ENCODE assay signal across 25 cellular contexts in the genomic region with DNA sequence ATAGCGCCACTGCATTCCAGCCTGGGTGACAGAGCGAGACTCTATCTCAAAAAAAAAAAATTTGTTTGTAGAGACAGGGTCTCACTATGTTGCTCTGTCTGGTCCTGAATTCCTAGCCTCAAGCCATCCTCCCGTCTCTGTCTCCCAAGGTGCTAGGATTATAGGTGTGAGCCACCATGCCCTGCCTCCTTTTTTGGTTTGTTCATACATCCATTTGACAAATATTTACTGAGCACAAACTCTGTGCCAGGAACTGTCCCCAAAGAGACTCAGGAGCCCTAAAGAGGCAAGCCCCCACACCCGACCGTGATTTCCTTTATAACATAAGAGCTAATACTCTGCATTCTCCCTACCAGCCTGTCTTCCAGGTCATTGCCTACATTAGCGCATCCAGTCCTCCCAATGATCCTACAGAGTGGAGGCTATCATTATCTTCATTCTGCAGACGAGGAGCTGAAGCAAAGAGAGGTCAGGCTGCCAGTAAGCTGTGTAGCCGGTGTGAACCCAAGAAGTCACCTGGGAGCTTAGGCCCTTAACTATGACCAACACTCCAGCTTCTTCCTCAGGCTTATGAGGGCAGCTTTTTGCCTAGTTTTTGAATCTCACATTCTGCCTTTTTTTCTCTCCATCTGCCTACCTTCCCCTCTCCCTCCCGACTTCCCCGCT. TPM values are rescaled to one million over a fixed set of nuclear protein-coding genes. Genes with fewer than 3 reads are reported as not detected.
DNase-seq lines count a peak whose midpoint lies in the region; ATAC-seq and TF ChIP-seq lines count a peak whose summit lies in the region.
"Had no signal": no experiment of that assay in that cellular context is flagged by ENCODE, and none has a peak within 500 bp of the region (broad histone marks: within the 10 kb centered on the region; RNA-seq: fewer than 3 reads in every experiment).

No MANE protein-coding gene starts in this region.

- H3K4me3 Mint-ChIP-seq in MCF 10A (ENCODE audit: unreplicated experiment) = no peak overlapping the region
- H3K4me3 Mint-ChIP-seq in WTC11 = no peak overlapping the region
- no peak overlapping the region for H3K4me3 Mint-ChIP-seq in nephron
- H3K4me3 Mint-ChIP-seq in naive thymus-derived CD8-positive, alpha-beta T cell = no peak overlapping the region
- H3K4me3 Mint-ChIP-seq: activated CD4-positive, alpha-beta memory T cell treated with anti-CD3 and anti-CD28 coated beads, Interleukin-2, amount 10 ng/mL, durations not matched to agents 7 days and 5 days; activated naive CD4-positive, alpha-beta T cell treated with anti-CD3 and anti-CD28 coated beads, Interleukin-2, amount 10 ng/mL, durations not matched to agents 7 days and 5 days; GM23338 had no signal

- H3K36me3 Mint-ChIP-seq in MCF 10A (ENCODE audit: insufficient read depth, unreplicated experiment) (peaks cover 7% of the 10 kb centered on the region), WTC11 (no peaks in the 10 kb centered on the region), nephron (ENCODE audit: low read depth) (no peaks in the 10 kb centered on the region)
- H3K36me3 Mint-ChIP-seq in naive thymus-derived CD8-positive, alpha-beta T cell = no peaks in the 10 kb centered on the region
- H3K36me3 Mint-ChIP-seq: activated naive CD4-positive, alpha-beta T cell treated with anti-CD3 and anti-CD28 coated beads, Interleukin-2, amount 10 ng/mL, durations not matched to agents 7 days and 5 days had no signal

- dilution Hi-C loops in mammary epithelial cell (cut with HindIII; ENCODE audit: low sequenced_read_pairs) = no loop called here

- H3K27ac ChIP-seq in mammary epithelial cell (ENCODE audit: insufficient read depth, low read depth, low read length) = no peak overlapping the region
- no peak overlapping the region for H3K27ac ChIP-seq in coronary artery
- H3K27ac ChIP-seq: SJCRH30, VCaP had no signal

- POLR2A ChIA-PET in MCF 10A (lab: Yijun Ruan, JAX) (no interaction called here), WTC11 (lab: Charles Lee) (interaction anchor here (0.7 kb wide), 1 partner anchor 99 kb away, joined by 4 read pairs; no protein-coding TSS in a partner anchor)
- POLR2A ChIA-PET in naive thymus-derived CD8-positive, alpha-beta T cell (lab: Charles Lee) = interaction anchor here (0.8 kb wide), 1 partner anchor 20 kb away, joined by 3 read pairs; a partner anchor contains a TSS

- H3K4me2 ChIP-seq in mammary epithelial cell (ENCODE audit: insufficient read depth, low read depth, low read length) = no peak overlapping the region
- H3K4me2 ChIP-seq: GM23338 had no signal

- WGBS in mammary epithelial cell (ENCODE audit: low coverage, missing lambda C conversion rate) = 97% methylated on average over 8 of the region's 10 CpGs

- no peaks in the 10 kb centered on the region for H3K27me3 ChIP-seq in mammary epithelial cell (ENCODE audit: insufficient read depth, low read length)
- H3K27me3 ChIP-seq: SJCRH30 had no signal

- CTCF ChIA-PET in MCF 10A (lab: Yijun Ruan, JAX) (interaction anchor here (0.5 to 3.3 kb wide), 8 partner anchors 9 to 124 kb away, joined by 3 to 22 read pairs (median 4); a partner anchor contains a TSS), mammary epithelial cell (lab: Charles Lee; ENCODE audit: low non-redundant PET) (no interaction called here), WTC11 (lab: Charles Lee) (interaction anchor here (0.9 to 3.1 kb wide), 4 partner anchors 20 to 304 kb away, joined by 3 to 17 read pairs (median 4); a partner anchor contains a TSS)

- no peaks in the 10 kb centered on the region for H3K9me3 ChIP-seq in mammary epithelial cell (replicated peaks; ENCODE audit: insufficient read depth, low read length)
- H3K9me3 ChIP-seq: SJCRH30 had no signal

- H3K27ac Mint-ChIP-seq in MCF 10A (ENCODE audit: low read depth, unreplicated experiment) (peak overlapping the region; percentile 58), WTC11 (no peak overlapping the region), nephron (peak overlapping the region; percentile 33 to 80 (median 40))
- H3K27ac Mint-ChIP-seq in naive thymus-derived CD8-positive, alpha-beta T cell = peak overlapping the region in 4 of 10 donors; percentile 15 to 55 (median 24)
- H3K27ac Mint-ChIP-seq: activated CD4-positive, alpha-beta memory T cell treated with anti-CD3 and anti-CD28 coated beads, Interleukin-2, amount 10 ng/mL, durations not matched to agents 7 days and 5 days had no signal

- ATAC-seq in WTC11 = no peak
- ATAC-seq in naive thymus-derived CD8-positive, alpha-beta T cell = no peak
- ATAC-seq: esophagus mucosa, GM23338, Panc1 had no signal

- TF ChIP-seq CTCF in MCF 10A (IDR thresholded peaks at IDR 0.05; ENCODE audit: unreplicated experiment) (no peak), mammary epithelial cell (conservative IDR thresholded peaks at IDR 0.05 in 1 of 2, IDR thresholded peaks at IDR 0.05 in 1 of 2; ENCODE audit: extremely low read depth in 1 of 2, insufficient read depth in 1 of 2, low read depth in 1 of 2, low read length in 2 of 2) (no peak), WTC11 (IDR thresholded peaks at IDR 0.05) (no peak), nephron (IDR thresholded peaks at IDR 0.05; ENCODE audit: unreplicated experiment in 3 of 3) (no peak), coronary artery (IDR thresholded peaks at IDR 0.05) (no peak)

- no peak overlapping the region for H2AFZ ChIP-seq in mammary epithelial cell (ENCODE audit: low read depth, low read length)
- H2AFZ ChIP-seq: GM23338 had no signal

- intact Hi-C loops in MCF 10A (cut with micrococcal nuclease) = no loop called here
- intact Hi-C loops in mammary epithelial cell (cut with micrococcal nuclease) = no loop called here

- H3K9ac ChIP-seq in mammary epithelial cell (ENCODE audit: insufficient read depth, low read length) = no peak overlapping the region

- H3K36me3 ChIP-seq in mammary epithelial cell (ENCODE audit: insufficient read depth, low read length) = no peaks in the 10 kb centered on the region
- H3K36me3 ChIP-seq: SJCRH30 had no signal

- BruUV-seq in MCF 10A (replicated peaks; lab: Mats Ljungman, UMichigan) (no TSS peak), mammary epithelial cell (replicated peaks; lab: Mats Ljungman, UMichigan) (no TSS peak)

- no peaks in the 10 kb centered on the region for H4K20me1 ChIP-seq in mammary epithelial cell (ENCODE audit: insufficient read depth, low read length)

- H3K27me3 Mint-ChIP-seq in MCF 10A (ENCODE audit: insufficient read depth, unreplicated experiment) (no peaks in the 10 kb centered on the region), WTC11 (ENCODE audit: low read depth) (peaks cover 12% of the 10 kb centered on the region), nephron (ENCODE audit: low read depth) (no peaks in the 10 kb centered on the region)
- no peaks in the 10 kb centered on the region for H3K27me3 Mint-ChIP-seq in naive thymus-derived CD8-positive, alpha-beta T cell
- H3K27me3 Mint-ChIP-seq: activated CD4-positive, alpha-beta memory T cell treated with anti-CD3 and anti-CD28 coated beads, Interleukin-2, amount 10 ng/mL, durations not matched to agents 7 days and 5 days; activated naive CD4-positive, alpha-beta T cell treated with anti-CD3 and anti-CD28 coated beads, Interleukin-2, amount 10 ng/mL, durations not matched to agents 7 days and 5 days had no signal

- no peaks in the 10 kb centered on the region for H3K79me2 ChIP-seq in mammary epithelial cell (ENCODE audit: insufficient read depth, low read length)

- H3K4me3 ChIP-seq in mammary epithelial cell (replicated peaks in 1 of 3; ENCODE audit: insufficient read depth in 1 of 3, low read depth in 2 of 3, low read length in 3 of 3) (no peak overlapping the region), coronary artery (no peak overlapping the region)
- H3K4me3 ChIP-seq: GM23338, SJCRH30, smooth muscle cell had no signal

- H3K9me3 Mint-ChIP-seq in MCF 10A (ENCODE audit: unreplicated experiment) (no peaks in the 10 kb centered on the region), WTC11 (no peaks in the 10 kb centered on the region), nephron (no peaks in the 10 kb centered on the region)
- H3K9me3 Mint-ChIP-seq in naive thymus-derived CD8-positive, alpha-beta T cell = no peaks in the 10 kb centered on the region
- H3K9me3 Mint-ChIP-seq: activated CD4-positive, alpha-beta memory T cell treated with anti-CD3 and anti-CD28 coated beads, Interleukin-2, amount 10 ng/mL, durations not matched to agents 7 days and 5 days; activated naive CD4-positive, alpha-beta T cell treated with anti-CD3 and anti-CD28 coated beads, Interleukin-2, amount 10 ng/mL, durations not matched to agents 7 days and 5 days; GM23338 had no signal

- in situ Hi-C loops in mammary epithelial cell (cut with MboI; ENCODE audit: low sequenced_read_pairs in 2 of 2) = loop anchor here (10.0 kb wide), 1 partner anchor 208 kb away; a partner anchor contains a TSS

- DNase-seq in MCF 10A (ENCODE audit: unreplicated experiment) (no peak), mammary epithelial cell (no peak), WTC11 (ENCODE audit: low spot score) (no peak), coronary artery (ENCODE audit: low spot score) (no peak)
- DNase-seq in naive thymus-derived CD8-positive, alpha-beta T cell = no peak
- DNase-seq in activated CD8-positive, alpha-beta memory T cell treated with anti-CD3 and anti-CD28 coated beads, Interleukin-2, amount 50 U/mL, for 48 hours = no peak
- DNase-seq: activated CD4-positive, alpha-beta memory T cell treated with anti-CD3 and anti-CD28 coated beads, Interleukin-2, amount 10 ng/mL, durations not matched to agents 7 days and 5 days; activated naive CD4-positive, alpha-beta T cell treated with anti-CD3 and anti-CD28 coated beads, Interleukin-2, amount 10 ng/mL, durations not matched to agents 7 days and 5 days; activated T-cell treated with anti-CD3 and anti-CD28 coated beads, Interleukin-2, amount 50 U/mL, for 1 hour; C1 segment of cervical spinal cord; effector memory CD4-positive, alpha-beta T cell; foreskin melanocyte; hippocampal formation; NCI-H1105; NCI-H2029; NK-92 treated with Interleukin-12 subunit alpha and Interleukin-12 subunit beta, amount 100 ng/mL, for 24 hours; SJCRH30; stimulated activated CD4-positive, alpha-beta T cell treated with anti-CD3 and anti-CD28 coated beads, Interleukin-4, amount 100 ng/mL, for 1 hour; T-helper 2 cell had no signal

- H3K4me1 ChIP-seq in mammary epithelial cell (ENCODE audit: insufficient read depth, low read length) = peaks cover 10% of the 10 kb centered on the region
- H3K4me1 ChIP-seq: SJCRH30 had no signal

- H3K4me1 Mint-ChIP-seq in MCF 10A (ENCODE audit: insufficient read depth, unreplicated experiment) = no peaks in the 10 kb centered on the region
- H3K4me1 Mint-ChIP-seq in WTC11 = peaks cover 28% of the 10 kb centered on the region
- H3K4me1 Mint-ChIP-seq in nephron = peaks cover 8% of the 10 kb centered on the region
- H3K4me1 Mint-ChIP-seq in naive thymus-derived CD8-positive, alpha-beta T cell = peaks cover 4 to 29% (median 14%) of the 10 kb centered on the region in 4 donors

RNA-seq across cellular contexts. Expression of a gene that starts 6.3 kb away (rescaled TPM):
- 55.1 and 62.2 TPM in 2 replicates for total RNA-seq in MCF 10A (2022)
- 10 to 100 TPM; 39.6 to 42.2 TPM for total RNA-seq in mammary epithelial cell
- 12.4 TPM for polyA plus RNA-seq in mammary epithelial cell
- 6.9 TPM for polyA minus RNA-seq in mammary epithelial cell
- 6.6 to 9.4 TPM (median 6.9 TPM) in 3 replicates for total RNA-seq in WTC11 (2021)
- total RNA-seq in naive thymus-derived CD8-positive, alpha-beta T cell = 10 to 100 TPM; 24.1 to 26.6 TPM
- polyA plus RNA-seq in naive thymus-derived CD8-positive, alpha-beta T cell = 10 to 100 TPM; 16.3 to 21.9 (median 21.0) TPM

RNA-seq across cellular contexts. Expression of a gene that starts 20.1 kb away (rescaled TPM):
- total RNA-seq in MCF 10A (2022) (10.1 and 11.5 TPM in 2 replicates), mammary epithelial cell (10 to 100 TPM; 10.4 to 18.5 TPM), WTC11 (2021) (9.9 to 14.5 TPM (median 11.4 TPM) in 3 replicates)
- 8.1 TPM for polyA plus RNA-seq in mammary epithelial cell
- polyA minus RNA-seq in mammary epithelial cell = not detected
- total RNA-seq in naive thymus-derived CD8-positive, alpha-beta T cell = 1 to 10 TPM; 6.4 to 8.6 TPM
- 10 to 100 TPM; 17.4 to 31.2 (median 23.7) TPM for polyA plus RNA-seq in naive thymus-derived CD8-positive, alpha-beta T cell

RNA-seq across cellular contexts. Expression of a gene that starts 20.4 kb away (rescaled TPM):
- total RNA-seq in MCF 10A (2022) = 19.0 and 20.0 TPM in 2 replicates
- total RNA-seq in mammary epithelial cell = 10 to 100 TPM; 15.5 to 22.1 TPM
- polyA plus RNA-seq in mammary epithelial cell = 12.4 TPM
- 33.4 TPM for polyA minus RNA-seq in mammary epithelial cell
- 16.7 to 17.9 TPM (median 17.0 TPM) in 3 replicates for total RNA-seq in WTC11 (2021)
- total RNA-seq in naive thymus-derived CD8-positive, alpha-beta T cell = 10 to 100 TPM; 19.4 to 20.4 TPM
- polyA plus RNA-seq in naive thymus-derived CD8-positive, alpha-beta T cell = 1 to 10 TPM; 7.5 to 8.5 (median 7.8) TPM
